36 cellular contexts compared by ENCODE assay signal in genomic region chr14:81004575-81004974, GRCh38. TPM values are rescaled to one million over a fixed set of nuclear protein-coding genes. Genes with fewer than 3 reads are reported as not detected.
"Had no signal": no experiment of that assay in that cellular context is flagged by ENCODE, and none has a peak within 500 bp of the region (broad histone marks: within the 10 kb centered on the region; RNA-seq: fewer than 3 reads in every experiment).

No MANE protein-coding gene starts in this region.

- H3K27me3 ChIP-seq: ascending aorta, breast epithelium, cardiac muscle cell, colonic mucosa, esophagus squamous epithelium, gastroesophageal sphincter, heart right ventricle had no signal

- H3K9me3 ChIP-seq: ascending aorta, breast epithelium, colonic mucosa, esophagus squamous epithelium, gastroesophageal sphincter, heart right ventricle had no signal

- H3K4me3 ChIP-seq: ascending aorta, breast epithelium, cardiac muscle cell, colonic mucosa, esophagus squamous epithelium, gastroesophageal sphincter, heart right ventricle had no signal

- H3K4me1 ChIP-seq: ascending aorta, breast epithelium, colonic mucosa, esophagus squamous epithelium, gastroesophageal sphincter had no signal

- ATAC-seq: activated CD4-positive, alpha-beta T cell treated with anti-CD3 and anti-CD28 coated beads for 36 hours; activated CD8-positive, alpha-beta memory T cell treated with anti-CD3 and anti-CD28 coated beads, Interleukin-2, amount 10 ng/mL, durations not matched to agents 7 days and 5 days; activated CD8-positive, alpha-beta T cell treated with anti-CD3 and anti-CD28 coated beads, Interleukin-2, amount 10 ng/mL, durations not matched to agents 7 days and 5 days; activated naive CD4-positive, alpha-beta T cell treated with anti-CD3 and anti-CD28 coated beads, Interleukin-2, amount 50 U/mL, for 72 hours; gastroesophageal sphincter; heart right ventricle had no signal

- H3K36me3 ChIP-seq: ascending aorta, breast epithelium, cardiac muscle cell, colonic mucosa, esophagus squamous epithelium, gastroesophageal sphincter, heart right ventricle had no signal

- FAIRE-seq: endometrium, endothelial cell of umbilical vein had no signal

- DNase-seq: activated CD4-positive, alpha-beta memory T cell treated with anti-CD3 and anti-CD28 coated beads for 36 hours; activated CD4-positive, alpha-beta T cell treated with anti-CD3 and anti-CD28 coated beads for 36 hours; activated CD4-positive, alpha-beta T cell treated with anti-CD3 and anti-CD28 coated beads, Interleukin-2, amount 10 ng/mL, durations not matched to agents 24 days and 14 days; activated CD4-positive, CD25-positive, alpha-beta regulatory T cell; activated CD4-positive, CD25-positive, alpha-beta regulatory T cell treated with anti-CD3 and anti-CD28 coated beads, Interleukin-2, amount 50 U/mL, for 72 hours; activated CD8-positive, alpha-beta memory T cell treated with anti-CD3 and anti-CD28 coated beads, Interleukin-2, amount 10 ng/mL, durations not matched to agents 7 days and 5 days; activated CD8-positive, alpha-beta memory T cell treated with anti-CD3 and anti-CD28 coated beads, Interleukin-2, amount 50 U/mL, for 4 hours; activated CD8-positive, alpha-beta T cell treated with anti-CD3 and anti-CD28 coated beads, Interleukin-2, amount 10 ng/mL, durations not matched to agents 7 days and 5 days; activated gamma-delta T cell; activated naive CD4-positive, alpha-beta T cell; activated naive CD4-positive, alpha-beta T cell treated with anti-CD3 and anti-CD28 coated beads, Interleukin-2, amount 10 ng/mL, durations not matched to agents 7 days and 5 days; activated naive CD8-positive, alpha-beta T cell treated with anti-CD3 and anti-CD28 coated beads, Interleukin-2, amount 10 ng/mL, durations not matched to agents 7 days and 5 days; activated T-cell treated with anti-CD3 and anti-CD28 coated beads, Interleukin-2, amount 50 U/mL, for 1 hour; activated T-cell treated with anti-CD3 and anti-CD28 coated beads, Interleukin-2, amount 50 U/mL, for 48 hours; central memory CD4-positive, alpha-beta T cell; cerebellar nuclear complex; colonic mucosa; effector CD8-positive, alpha-beta T cell; esophagus squamous epithelium; foreskin melanocyte; heart right ventricle; T-helper 2 cell had no signal

- H3K27ac ChIP-seq: ascending aorta, breast epithelium, cardiac muscle cell, colonic mucosa, epithelial cell of prostate, esophagus squamous epithelium, gastroesophageal sphincter, heart right ventricle had no signal

RNA-seq across cellular contexts. Expression of gene TSHR, which starts 49.2 kb away (rescaled TPM):
- total RNA-seq: activated CD4-positive, alpha-beta memory T cell treated with anti-CD3 and anti-CD28 coated beads for 36 hours; activated CD4-positive, alpha-beta T cell treated with anti-CD3 and anti-CD28 coated beads for 36 hours; activated CD4-positive, alpha-beta T cell treated with anti-CD3 and anti-CD28 coated beads, Interleukin-2, amount 10 ng/mL, durations not matched to agents 24 days and 14 days; activated CD8-positive, alpha-beta memory T cell treated with anti-CD3 and anti-CD28 coated beads for 36 hours; activated CD8-positive, alpha-beta T cell treated with anti-CD3 and anti-CD28 coated beads, Interleukin-2, amount 10 ng/mL, durations not matched to agents 7 days and 5 days; activated naive CD4-positive, alpha-beta T cell treated with anti-CD3 and anti-CD28 coated beads, Interleukin-2, amount 50 U/mL, for 72 hours; activated T-helper 2 cell treated with anti-CD3 and anti-CD28 coated beads, Interferon-gamma antibody, Interleukin-2, Interleukin-4, amounts not matched to agents 10 μg/mL and 5 μg/mL and 100 μg/mL, durations not matched to agents 14 hours and 24 hours and 36 hours; ascending aorta; dermis microvascular lymphatic vessel endothelial cell; endothelial cell of umbilical vein; esophagus squamous epithelium; fibroblast of lung; fibroblast of villous mesenchyme; glomerular endothelial cell; heart right ventricle had no signal
- polyA plus RNA-seq: endothelial cell of umbilical vein, fibroblast of lung had no signal
